In genomic region chr10:13672505-13672904, GRCh38 we compare ENCODE assay signal across 23 cellular contexts.
DNase-seq lines count a peak whose midpoint lies in the region; ATAC-seq and TF ChIP-seq lines count a peak whose summit lies in the region.
"Had no signal": no experiment of that assay in that cellular context is flagged by ENCODE, and none has a peak within 500 bp of the region (broad histone marks: within the 10 kb centered on the region; RNA-seq: fewer than 3 reads in every experiment).

No MANE protein-coding gene starts in this region.

- TF ChIP-seq CTCF in Caco-2 (IDR thresholded peaks at IDR 0.05; ENCODE audit: insufficient read depth in 1 of 2, low read depth in 1 of 2, low read length in 1 of 2, severe bottlenecking in 1 of 2, unreplicated experiment in 1 of 2): no peak
- TF ChIP-seq CTCF in IMR-90 (conservative IDR thresholded peaks at IDR 0.05; ENCODE audit: low read depth, low read length): no peak
- TF ChIP-seq CTCF in nephron (IDR thresholded peaks at IDR 0.05; ENCODE audit: unreplicated experiment in 3 of 3): no peak
- no peak for TF ChIP-seq CTCF in transverse colon (IDR thresholded peaks at IDR 0.05)

- no peak overlapping the region; the same call in 1 of the 2 replicates for H3K4me2 ChIP-seq in IMR-90 (ENCODE audit: low read depth, low read length)

- H3K4me1 ChIP-seq in Caco-2 (peaks cover 21% of the 10 kb centered on the region), IMR-90 (ENCODE audit: control insufficient read depth, insufficient read depth, low read length) (peaks cover 6% of the 10 kb centered on the region; the same call in 1 of the 2 replicates), transverse colon (no peaks in the 10 kb centered on the region)

- H4K20me1 ChIP-seq in IMR-90 (ENCODE audit: insufficient read depth, low read length): peaks cover 3% of the 10 kb centered on the region; the same call in 1 of the 2 replicates

- H3K4me3 ChIP-seq in Caco-2 (ENCODE audit: low read depth, low read length) (no peak overlapping the region), IMR-90 (ENCODE audit: insufficient read depth, low read depth, low read length) (no peak overlapping the region), transverse colon (no peak overlapping the region)
- H3K4me3 ChIP-seq: body of pancreas, K562, suprapubic skin had no signal

- no peak overlapping the region for H2BK15ac ChIP-seq in IMR-90 (ENCODE audit: low read depth, low read length)

- no peaks in the 10 kb centered on the region for H3K27me3 ChIP-seq in Caco-2 (replicated peaks; ENCODE audit: control insufficient read depth, insufficient read depth, low read length)
- no peaks in the 10 kb centered on the region for H3K27me3 ChIP-seq in IMR-90 (ENCODE audit: control insufficient read depth, insufficient read depth, low read length)
- H3K27me3 ChIP-seq in transverse colon: no peaks in the 10 kb centered on the region
- H3K27me3 ChIP-seq: body of pancreas, neutrophil, suprapubic skin had no signal

- no peak overlapping the region for H3K18ac ChIP-seq in IMR-90 (ENCODE audit: low read depth, low read length)

- intact Hi-C loops in Caco-2 (cut with micrococcal nuclease; ENCODE audit: unreplicated experiment): no loop called here
- intact Hi-C loops in IMR-90 (cut with micrococcal nuclease): no loop called here
- intact Hi-C loops in left cardiac atrium (cut with DNase I): no loop called here
- intact Hi-C loops in transverse colon (cut with DNase I; ENCODE audit: low total_unique reads): no loop called here

- H3K36me3 ChIP-seq in Caco-2 (ENCODE audit: control insufficient read depth, insufficient read depth, low read length) (peaks cover 7% of the 10 kb centered on the region), IMR-90 (ENCODE audit: control insufficient read depth, insufficient read depth, low read length) (peaks cover 43% of the 10 kb centered on the region), transverse colon (no peaks in the 10 kb centered on the region)
- H3K36me3 ChIP-seq: neutrophil had no signal

- no peak overlapping the region for H2BK20ac ChIP-seq in IMR-90 (ENCODE audit: low read depth, low read length)

- H3K23ac ChIP-seq in IMR-90 (ENCODE audit: low read depth, low read length): no peak overlapping the region

- no peak overlapping the region for H3K9ac ChIP-seq in IMR-90 (ENCODE audit: low read depth, low read length)

- no peak overlapping the region for H3K4me3 Mint-ChIP-seq in Caco-2 (ENCODE audit: unreplicated experiment)
- peak overlapping the region in 2 of 3 experiments; percentile 26 to 67 for H3K4me3 Mint-ChIP-seq in nephron
- H3K4me3 Mint-ChIP-seq: activated naive CD8-positive, alpha-beta T cell treated with anti-CD3 and anti-CD28 coated beads, Interleukin-2, amount 10 ng/mL, durations not matched to agents 7 days and 5 days; activated T-cell treated with anti-CD3 and anti-CD28 coated beads, Interleukin-2, amount 50 U/mL, for 72 hours; T-helper 17 cell had no signal

- TF ChIP-seq POLR2A in IMR-90 (IDR thresholded peaks at IDR 0.05; ENCODE audit: low read depth, low read length) (no peak), transverse colon (IDR thresholded peaks at IDR 0.05) (no peak)

- H3K36me3 Mint-ChIP-seq in Caco-2 (ENCODE audit: insufficient read depth, unreplicated experiment): peaks cover 78% of the 10 kb centered on the region
- peaks cover 77% of the 10 kb centered on the region for H3K36me3 Mint-ChIP-seq in nephron (ENCODE audit: low read depth)
- H3K36me3 Mint-ChIP-seq: activated naive CD8-positive, alpha-beta T cell treated with anti-CD3 and anti-CD28 coated beads, Interleukin-2, amount 10 ng/mL, durations not matched to agents 7 days and 5 days had no signal

- no peaks in the 10 kb centered on the region for H3K9me3 Mint-ChIP-seq in Caco-2 (ENCODE audit: unreplicated experiment)
- H3K9me3 Mint-ChIP-seq in nephron: no peaks in the 10 kb centered on the region
- H3K9me3 Mint-ChIP-seq: activated naive CD8-positive, alpha-beta T cell treated with anti-CD3 and anti-CD28 coated beads, Interleukin-2, amount 10 ng/mL, durations not matched to agents 7 days and 5 days; activated T-cell treated with anti-CD3 and anti-CD28 coated beads, Interleukin-2, amount 50 U/mL, for 72 hours had no signal

- H2AK5ac ChIP-seq in IMR-90 (ENCODE audit: low read depth, low read length): no peak overlapping the region

- H3K9me3 ChIP-seq in Caco-2 (no peaks in the 10 kb centered on the region), IMR-90 (ENCODE audit: control insufficient read depth, insufficient read depth, low read length) (no peaks in the 10 kb centered on the region), transverse colon (no peaks in the 10 kb centered on the region)
- H3K9me3 ChIP-seq: body of pancreas, neutrophil, suprapubic skin had no signal

- no peak overlapping the region for H3K14ac ChIP-seq in IMR-90 (replicated peaks; ENCODE audit: low read depth, low read length)

- H3K27me3 Mint-ChIP-seq in Caco-2 (ENCODE audit: insufficient read depth, unreplicated experiment) (no peaks in the 10 kb centered on the region), nephron (ENCODE audit: low read depth) (no peaks in the 10 kb centered on the region)
- H3K27me3 Mint-ChIP-seq: activated naive CD8-positive, alpha-beta T cell treated with anti-CD3 and anti-CD28 coated beads, Interleukin-2, amount 10 ng/mL, durations not matched to agents 7 days and 5 days had no signal

- BruUV-seq in Caco-2 (replicated peaks; lab: Mats Ljungman, UMichigan) (no TSS peak), IMR-90 (replicated peaks; lab: Mats Ljungman, UMichigan) (no TSS peak)

- ATAC-seq in IMR-90 (ENCODE audit: low read depth) (no peak), left cardiac atrium (no peak)
- ATAC-seq: activated T-cell treated with anti-CD3 and anti-CD28 coated beads, Interleukin-2, amount 50 U/mL, for 72 hours; body of pancreas; K562; T-helper 17 cell had no signal

- TF ChIP-seq RAD21 in IMR-90 (IDR thresholded peaks at IDR 0.05; ENCODE audit: low read length): no peak

- DNase-seq in Caco-2 (no peak), IMR-90 (no peak), ecto neural progenitor cell (ENCODE audit: low spot score) (peak; percentile 62), left cardiac atrium (no peak), transverse colon (no peak)
- DNase-seq in activated CD4-positive, CD25-positive, alpha-beta regulatory T cell treated with anti-CD3 and anti-CD28 coated beads, Interleukin-2, amount 50 U/mL, for 72 hours: no peak
- no peak for DNase-seq in stimulated activated naive CD4-positive, alpha-beta T cell treated with Interleukin-2 at 50 U/mL for 16 hours (lab: John Stamatoyannopoulos, UW)
- DNase-seq: activated naive CD8-positive, alpha-beta T cell treated with anti-CD3 and anti-CD28 coated beads, Interleukin-2, amount 10 ng/mL, durations not matched to agents 7 days and 5 days; activated T-cell treated with anti-CD3 and anti-CD28 coated beads, Interleukin-2, amount 50 U/mL, for 72 hours; body of pancreas; DMS53; hippocampal formation; kidney glomerular epithelial cell; NCI-H1930; NCI-H526 treated with DMSO at 0.1 percent for 48 hours; OCI-M1; SHP77 treated with DMSO at 0.1 percent for 48 hours; T-helper 17 cell had no signal

- no peak overlapping the region for H2BK120ac ChIP-seq in IMR-90 (ENCODE audit: low read depth, low read length)

- dilution Hi-C loops in IMR-90 (cut with HindIII; ENCODE audit: low sequenced_read_pairs, unreplicated experiment): no loop called here

- H2BK5ac ChIP-seq in IMR-90 (ENCODE audit: low read depth, low read length, poor library complexity, severe bottlenecking): no peak overlapping the region

- POLR2A ChIA-PET in Caco-2 (lab: Charles Lee) (no interaction called here), IMR-90 (lab: Charles Lee; ENCODE audit: unreplicated experiment) (no interaction called here)

- peaks cover 26% of the 10 kb centered on the region for H3K4me1 Mint-ChIP-seq in Caco-2 (ENCODE audit: low read depth, unreplicated experiment)
- H3K4me1 Mint-ChIP-seq in nephron: peaks cover 76% of the 10 kb centered on the region
- H3K4me1 Mint-ChIP-seq: activated naive CD8-positive, alpha-beta T cell treated with anti-CD3 and anti-CD28 coated beads, Interleukin-2, amount 10 ng/mL, durations not matched to agents 7 days and 5 days; T-helper 17 cell had no signal

- no peak overlapping the region for H4K5ac ChIP-seq in IMR-90 (ENCODE audit: low read depth, low read length)

- WGBS in IMR-90 (ENCODE audit: extremely low coverage in 2 of 2, insufficient read length in 1 of 2), 2 experiments: no CpG with 5 or more reads among the region's 7 CpGs
- 85 to 93% methylated on average over 4 to 7 of the region's 7 CpGs for whole genome bisulfite sequencing in transverse colon (ENCODE audit: low coverage in 1 of 2), 2 donors

- CTCF ChIA-PET in Caco-2 (lab: Charles Lee): no interaction called here
- CTCF ChIA-PET in IMR-90 (lab: Yijun Ruan, JAX): no interaction called here

- H2AFZ ChIP-seq in IMR-90 (replicated peaks; ENCODE audit: low read length, poor library complexity): no peak overlapping the region

- H4K8ac ChIP-seq in IMR-90 (ENCODE audit: low read depth in 2 of 2, low read length in 2 of 2): no peak overlapping the region

- in situ Hi-C loops in IMR-90 (cut with MboI; ENCODE audit: low sequenced_read_pairs) (loop anchor here (25.0 kb wide), 1 partner anchor 415 kb away; no protein-coding TSS in a partner anchor), transverse colon (cut with MboI; ENCODE audit: low pct_ligation_motif_present in 1 of 4, low pct_unique_long_range_greater_than_20kb in 1 of 4, low sequenced_read_pairs in 3 of 4) (no loop called here)

- H2AK9ac ChIP-seq in IMR-90 (replicated peaks; ENCODE audit: low read depth, low read length, poor library complexity): no peak overlapping the region

- H4K91ac ChIP-seq in IMR-90 (ENCODE audit: insufficient read depth, low read depth, low read length): no peak overlapping the region

- H3K56ac ChIP-seq in IMR-90 (ENCODE audit: extremely low read depth, insufficient read depth, low read length): no peak overlapping the region

- H3K27ac Mint-ChIP-seq in Caco-2 (ENCODE audit: unreplicated experiment): peak overlapping the region; percentile 19
- H3K27ac Mint-ChIP-seq in nephron: peak overlapping the region; percentile 77 to 95 (median 80)
- H3K27ac Mint-ChIP-seq: activated naive CD8-positive, alpha-beta T cell treated with anti-CD3 and anti-CD28 coated beads, Interleukin-2, amount 10 ng/mL, durations not matched to agents 7 days and 5 days; activated T-cell treated with anti-CD3 and anti-CD28 coated beads, Interleukin-2, amount 50 U/mL, for 72 hours; T-helper 17 cell had no signal

- TF ChIP-seq EP300 in transverse colon (IDR thresholded peaks at IDR 0.05; ENCODE audit: low read depth): no peak

- no peak overlapping the region for H3K4ac ChIP-seq in IMR-90 (ENCODE audit: low read depth, low read length)

- peak overlapping the region; percentile 20; the same call in 1 of the 2 replicates for H3K27ac ChIP-seq in IMR-90 (ENCODE audit: insufficient read depth, low read length)
- H3K27ac ChIP-seq in transverse colon: no peak overlapping the region
- H3K27ac ChIP-seq: body of pancreas, HL-60, neutrophil, suprapubic skin had no signal

- peaks cover 18% of the 10 kb centered on the region for H3K9me1 ChIP-seq in IMR-90 (ENCODE audit: insufficient read depth, low read length)

- peaks cover 14 to 66% of the 10 kb centered on the region in 2 experiments; a peak in 3 of 4 replicates for H3K79me1 ChIP-seq in IMR-90 (ENCODE audit: low read depth in 1 of 2, low read length in 2 of 2)

TF ChIP-seq in IMR-90, 13 proteins besides CTCF, POLR2A, EP300 and RAD21 (continues in another document):
- TF ChIP-seq MAZ (IDR thresholded peaks at IDR 0.05; ENCODE audit: borderline replicate concordance, low read depth, low read length) (no peak), FOS (IDR thresholded peaks at IDR 0.05; ENCODE audit: low read depth, low read length) (no peak)
